Comparison of ENCODE assay signal across 11 cellular contexts in the genomic region with DNA sequence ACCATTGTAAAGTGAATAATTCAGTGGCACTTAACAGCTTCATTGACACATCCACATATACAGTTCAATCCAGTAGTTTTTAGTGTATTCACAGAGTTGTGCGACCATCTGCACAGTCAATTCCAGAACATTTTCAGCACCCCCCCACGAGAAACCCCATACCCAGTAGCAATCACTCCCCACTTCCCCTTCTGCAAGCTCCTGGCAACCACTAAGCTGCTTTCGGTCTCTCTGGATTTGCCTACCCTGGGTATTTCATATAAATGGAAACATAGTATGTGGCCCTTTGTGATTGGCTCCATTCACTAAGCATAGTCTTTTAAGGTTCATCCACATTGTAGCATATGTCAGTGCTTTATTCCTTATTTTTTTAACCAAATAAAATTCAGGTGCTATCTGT. TPM values are rescaled to one million over a fixed set of nuclear protein-coding genes. Genes with fewer than 3 reads are reported as not detected.
A peak's percentile ranks its signal among the peaks of the same experiment; 100 is the strongest.
DNase-seq lines count a peak whose midpoint lies in the region; ATAC-seq, FAIRE-seq and TF ChIP-seq lines count a peak whose summit lies in the region.
"Had no signal": no experiment of that assay in that cellular context is flagged by ENCODE, and none has a peak within 500 bp of the region (broad histone marks: within the 10 kb centered on the region; RNA-seq: fewer than 3 reads in every experiment).

No MANE protein-coding gene starts in this region.

- no peak overlapping the region for H3K27ac ChIP-seq in RWPE1
- H3K27ac ChIP-seq: cardiac muscle cell had no signal

- no peak for TF ChIP-seq CTCF in activated CD8-positive, alpha-beta T cell treated with anti-CD3 and anti-CD28 coated beads for 36 hours (IDR thresholded peaks at IDR 0.05)
- TF ChIP-seq CTCF in RWPE1 (conservative IDR thresholded peaks at IDR 0.05; ENCODE audit: low read depth) = no peak

- H3K4me3 Mint-ChIP-seq in activated CD8-positive, alpha-beta T cell treated with anti-CD3 and anti-CD28 coated beads for 36 hours = no peak overlapping the region

- CTCF ChIA-PET in activated CD8-positive, alpha-beta T cell treated with anti-CD3 and anti-CD28 coated beads for 36 hours (lab: Charles Lee) = interaction anchor here (0.8 to 1.2 kb wide), 2 partner anchors 10 kb away, joined by 4 read pairs; a partner anchor contains a TSS
- CTCF ChIA-PET in RWPE1 (lab: Yijun Ruan, JAX) = no interaction called here

- no peak for TF ChIP-seq POLR2A in GM12891 (IDR thresholded peaks at IDR 0.05; ENCODE audit: low read depth, low read length)

- peak; percentile 57 for ATAC-seq in GM19452 (IDR thresholded peaks at IDR 0.05; ENCODE audit: unreplicated experiment)
- peak; percentile 46 for ATAC-seq in HG03103 (IDR thresholded peaks at IDR 0.05; ENCODE audit: low read depth, unreplicated experiment)
- peak; percentile 17 for ATAC-seq in activated CD8-positive, alpha-beta T cell treated with anti-CD3 and anti-CD28 coated beads for 36 hours
- no peak for ATAC-seq in GM19328 (IDR thresholded peaks at IDR 0.05; ENCODE audit: unreplicated experiment)

- peaks cover 55% of the 10 kb centered on the region for H3K36me3 Mint-ChIP-seq in activated CD8-positive, alpha-beta T cell treated with anti-CD3 and anti-CD28 coated beads for 36 hours (ENCODE audit: low read depth)

- intact Hi-C loops in activated CD8-positive, alpha-beta T cell treated with anti-CD3 and anti-CD28 coated beads for 36 hours (cut with micrococcal nuclease) = no loop called here

- H3K27ac Mint-ChIP-seq in activated CD8-positive, alpha-beta T cell treated with anti-CD3 and anti-CD28 coated beads for 36 hours = peak overlapping the region; percentile 87

- no peaks in the 10 kb centered on the region for H3K27me3 Mint-ChIP-seq in activated CD8-positive, alpha-beta T cell treated with anti-CD3 and anti-CD28 coated beads for 36 hours

- no peaks in the 10 kb centered on the region for H3K9me3 Mint-ChIP-seq in activated CD8-positive, alpha-beta T cell treated with anti-CD3 and anti-CD28 coated beads for 36 hours

- POLR2A ChIA-PET in activated CD8-positive, alpha-beta T cell treated with anti-CD3 and anti-CD28 coated beads for 36 hours (lab: Charles Lee) = interaction anchor here (0.6 kb wide), 1 partner anchor 1359 kb away, joined by 4 read pairs; no protein-coding TSS in a partner anchor
- POLR2A ChIA-PET in RWPE1 (lab: Yijun Ruan, JAX; ENCODE audit: low non-redundant PET) = no interaction called here

- in situ Hi-C loops in ACHN (cut with HindIII; ENCODE audit: low pct_ligation_motif_present, low pct_unique_long_range_greater_than_20kb, low sequenced_read_pairs) = loop anchor here (25.0 kb wide), 1 partner anchor 231 kb away; no protein-coding TSS in a partner anchor

- no peak for FAIRE-seq in GM12891 (lab: Jason Lieb, UNC)

- H3K4me1 Mint-ChIP-seq in activated CD8-positive, alpha-beta T cell treated with anti-CD3 and anti-CD28 coated beads for 36 hours (ENCODE audit: low read depth) = peaks cover 62% of the 10 kb centered on the region

- DNase-seq in GM12891 (ENCODE audit: insufficient read length, low spot score) = no peak
- peak; percentile 37 for DNase-seq in activated CD8-positive, alpha-beta T cell treated with anti-CD3 and anti-CD28 coated beads for 36 hours
- DNase-seq in SK-N-DZ (ENCODE audit: low spot score) = no peak
- no peak for DNase-seq in RWPE1 (ENCODE audit: low spot score)
- no peak for DNase-seq in ACHN
- DNase-seq: DMS79, NCI-H510A treated with DMSO at 0.1 percent for 48 hours had no signal

TF ChIP-seq in GM12891, 5 proteins besides CTCF, POLR2A, EP300 and RAD21:
- TF ChIP-seq POLR2AphosphoS5 (IDR thresholded peaks at IDR 0.05; ENCODE audit: low read depth, low read length) (no peak), SPI1 (IDR thresholded peaks at IDR 0.05; ENCODE audit: low read depth, low read length) (peak; percentile 93), POU2F2 (IDR thresholded peaks at IDR 0.05; ENCODE audit: low read depth, low read length) (no peak)

RNA-seq across cellular contexts. Expression of a gene that starts 10.0 kb away (rescaled TPM):
- polyA plus RNA-seq in GM12891 (2012; ENCODE audit: low read depth, missing spikeins) = 31.3 TPM
- 10 to 100 TPM; 39.3 to 40.7 TPM for total RNA-seq in activated CD8-positive, alpha-beta T cell treated with anti-CD3 and anti-CD28 coated beads for 36 hours
- polyA plus RNA-seq in SK-N-DZ (2014; cell fraction: cytosol; rRNA removed) = 20.8 and 21.3 TPM in 2 replicates
- polyA plus RNA-seq in SK-N-DZ (2014; cell fraction: nucleus; rRNA removed) = 46.3 and 73.6 TPM in 2 replicates
